In the genomic region with DNA sequence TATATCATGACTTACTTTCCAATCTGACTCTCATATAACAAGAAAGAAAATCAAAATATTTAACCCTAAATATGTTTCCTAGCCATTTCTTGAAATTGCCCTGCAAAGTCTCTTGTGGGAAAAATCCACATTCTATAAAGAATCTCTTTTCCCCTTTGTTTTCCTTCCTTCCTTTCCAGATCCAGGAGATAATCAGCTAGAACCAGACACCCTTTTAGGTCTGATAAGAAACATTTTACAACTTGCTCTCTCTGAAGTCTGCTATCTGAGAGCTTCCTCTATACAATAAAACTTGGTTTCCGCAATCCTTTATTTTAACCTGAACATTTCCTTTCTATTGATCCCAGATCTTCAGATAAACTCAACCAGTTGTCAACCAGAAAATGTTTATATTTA, we compare ENCODE assay signal across 23 cellular contexts.
"Had no signal": no experiment of that assay in that cellular context is flagged by ENCODE, and none has a peak within 500 bp of the region (broad histone marks: within the 10 kb centered on the region; RNA-seq: fewer than 3 reads in every experiment).

No MANE protein-coding gene starts in this region.

- H3K4me1 Mint-ChIP-seq: stimulated activated effector memory CD8-positive, alpha-beta T cell treated with anti-CD3 and anti-CD28 coated beads, Interleukin-12 subunit alpha, Interleukin-12 subunit beta, amount 100 ng/mL, for 72 hours had no signal

- FAIRE-seq: colon, islet of Langerhans had no signal

- H3K9me3 ChIP-seq: neutrophil, sigmoid colon, testis, tibial nerve, upper lobe of right lung had no signal

- H3K4me3 Mint-ChIP-seq: dendritic cell treated with granulocyte-macrophage colony-stimulating factor and Interleukin-4, amounts not matched to agents 40 ng/mL and 50 ng/mL, for 4 days; effector memory CD8-positive, alpha-beta T cell; memory B cell; naive thymus-derived CD4-positive, alpha-beta T cell; stimulated activated effector memory CD8-positive, alpha-beta T cell treated with anti-CD3 and anti-CD28 coated beads, Interleukin-12 subunit alpha, Interleukin-12 subunit beta, amount 100 ng/mL, for 72 hours; stimulated activated naive CD8-positive, alpha-beta T cell treated with anti-CD3 and anti-CD28 coated beads, Interleukin-15, amount 100 ng/mL, for 72 hours had no signal

- H3K27ac Mint-ChIP-seq: dendritic cell treated with granulocyte-macrophage colony-stimulating factor and Interleukin-4, amounts not matched to agents 40 ng/mL and 50 ng/mL, for 4 days; effector memory CD8-positive, alpha-beta T cell; memory B cell; naive thymus-derived CD4-positive, alpha-beta T cell; stimulated activated effector memory CD8-positive, alpha-beta T cell treated with anti-CD3 and anti-CD28 coated beads, Interleukin-12 subunit alpha, Interleukin-12 subunit beta, amount 100 ng/mL, for 72 hours; stimulated activated naive CD8-positive, alpha-beta T cell treated with anti-CD3 and anti-CD28 coated beads, Interleukin-15, amount 100 ng/mL, for 72 hours had no signal

- H3K36me3 Mint-ChIP-seq: memory B cell; naive thymus-derived CD4-positive, alpha-beta T cell; stimulated activated effector memory CD8-positive, alpha-beta T cell treated with anti-CD3 and anti-CD28 coated beads, Interleukin-12 subunit alpha, Interleukin-12 subunit beta, amount 100 ng/mL, for 72 hours had no signal

- H3K27me3 ChIP-seq: cardiac muscle cell, foreskin keratinocyte, neutrophil, sigmoid colon, testis, tibial nerve, upper lobe of right lung had no signal

- H3K27ac ChIP-seq: cardiac muscle cell, foreskin keratinocyte, neutrophil, skin epidermis, testis, tibial nerve, upper lobe of right lung had no signal

- H3K4me3 ChIP-seq: cardiac muscle cell, sigmoid colon, skin epidermis, testis, tibial nerve, upper lobe of right lung had no signal

- H3K36me3 ChIP-seq: cardiac muscle cell, neutrophil, sigmoid colon, tibial nerve, upper lobe of right lung had no signal

- DNase-seq: cerebellar nuclear complex; effector memory CD8-positive, alpha-beta T cell; foreskin keratinocyte; head of caudate nucleus; hippocampal formation; kidney glomerular epithelial cell; naive thymus-derived CD4-positive, alpha-beta T cell; posterior cingulate gyrus; sigmoid colon; stimulated activated CD4-positive, alpha-beta T cell treated with anti-CD3 and anti-CD28 coated beads, Interleukin-2, amount 100 ng/mL, for 48 hours; stimulated activated CD8-positive, alpha-beta memory T cell treated with anti-CD3 and anti-CD28 coated beads, Interleukin-4, amount 100 ng/mL, for 48 hours; stimulated activated naive CD8-positive, alpha-beta T cell treated with anti-CD3 and anti-CD28 coated beads, Interleukin-15, amount 100 ng/mL, for 72 hours; testis; upper lobe of right lung had no signal

- H3K9me3 Mint-ChIP-seq: dendritic cell treated with granulocyte-macrophage colony-stimulating factor and Interleukin-4, amounts not matched to agents 40 ng/mL and 50 ng/mL, for 4 days; effector memory CD8-positive, alpha-beta T cell; memory B cell; naive thymus-derived CD4-positive, alpha-beta T cell; stimulated activated effector memory CD8-positive, alpha-beta T cell treated with anti-CD3 and anti-CD28 coated beads, Interleukin-12 subunit alpha, Interleukin-12 subunit beta, amount 100 ng/mL, for 72 hours; stimulated activated naive CD8-positive, alpha-beta T cell treated with anti-CD3 and anti-CD28 coated beads, Interleukin-15, amount 100 ng/mL, for 72 hours had no signal

- H3K27me3 Mint-ChIP-seq: dendritic cell treated with granulocyte-macrophage colony-stimulating factor and Interleukin-4, amounts not matched to agents 40 ng/mL and 50 ng/mL, for 4 days; naive thymus-derived CD4-positive, alpha-beta T cell; stimulated activated naive CD8-positive, alpha-beta T cell treated with anti-CD3 and anti-CD28 coated beads, Interleukin-15, amount 100 ng/mL, for 72 hours had no signal

- ATAC-seq: effector memory CD8-positive, alpha-beta T cell; foreskin keratinocyte; naive thymus-derived CD4-positive, alpha-beta T cell; stimulated activated effector memory CD8-positive, alpha-beta T cell treated with anti-CD3 and anti-CD28 coated beads, Interleukin-12 subunit alpha, Interleukin-12 subunit beta, amount 100 ng/mL, for 72 hours; stimulated activated naive CD8-positive, alpha-beta T cell treated with anti-CD3 and anti-CD28 coated beads, Interleukin-15, amount 100 ng/mL, for 72 hours; upper lobe of right lung had no signal

- H3K4me1 ChIP-seq: upper lobe of right lung had no signal
